In the genomic region with DNA sequence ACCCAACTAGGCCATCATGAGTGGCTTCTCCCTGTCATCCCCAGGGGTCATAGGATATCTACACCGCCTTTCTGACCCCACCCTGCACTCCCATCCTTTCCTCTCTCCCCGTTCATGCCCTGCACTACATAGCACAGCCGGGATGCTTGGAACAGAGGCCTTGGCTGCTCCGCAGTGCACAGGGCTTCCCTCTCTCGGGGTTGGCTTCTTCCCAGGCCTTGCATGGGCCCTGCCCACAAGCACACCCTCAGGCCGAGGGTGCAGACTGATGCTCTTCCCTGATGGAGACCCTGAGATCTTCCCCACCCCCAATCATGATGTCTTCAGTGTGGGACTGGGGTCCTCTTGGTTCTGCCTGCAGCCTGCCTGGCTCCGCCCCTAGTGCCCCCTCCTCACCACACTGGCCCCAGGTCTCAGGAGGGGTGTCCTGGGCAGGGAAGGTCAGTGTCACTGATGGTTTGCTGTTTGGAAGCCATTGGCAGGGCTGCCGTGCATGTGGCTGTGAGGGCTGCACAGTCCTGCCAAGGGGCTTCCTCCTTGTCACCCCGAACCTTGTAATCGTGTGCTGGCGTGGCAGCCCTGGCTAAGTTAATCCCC, we compare ENCODE assay signal across 1 cellular context.
A peak's percentile ranks its signal among the peaks of the same experiment; 100 is the strongest.
TF ChIP-seq lines count a peak whose summit lies in the region.

No MANE protein-coding gene starts in this region.

TF ChIP-seq in HEK293, 187 proteins besides CTCF, POLR2A, EP300 and RAD21:
- TF ChIP-seq ZNF585B (tag by site-specific recombination; IDR thresholded peaks at IDR 0.05) = no peak
- TF ChIP-seq, protein P1, sequence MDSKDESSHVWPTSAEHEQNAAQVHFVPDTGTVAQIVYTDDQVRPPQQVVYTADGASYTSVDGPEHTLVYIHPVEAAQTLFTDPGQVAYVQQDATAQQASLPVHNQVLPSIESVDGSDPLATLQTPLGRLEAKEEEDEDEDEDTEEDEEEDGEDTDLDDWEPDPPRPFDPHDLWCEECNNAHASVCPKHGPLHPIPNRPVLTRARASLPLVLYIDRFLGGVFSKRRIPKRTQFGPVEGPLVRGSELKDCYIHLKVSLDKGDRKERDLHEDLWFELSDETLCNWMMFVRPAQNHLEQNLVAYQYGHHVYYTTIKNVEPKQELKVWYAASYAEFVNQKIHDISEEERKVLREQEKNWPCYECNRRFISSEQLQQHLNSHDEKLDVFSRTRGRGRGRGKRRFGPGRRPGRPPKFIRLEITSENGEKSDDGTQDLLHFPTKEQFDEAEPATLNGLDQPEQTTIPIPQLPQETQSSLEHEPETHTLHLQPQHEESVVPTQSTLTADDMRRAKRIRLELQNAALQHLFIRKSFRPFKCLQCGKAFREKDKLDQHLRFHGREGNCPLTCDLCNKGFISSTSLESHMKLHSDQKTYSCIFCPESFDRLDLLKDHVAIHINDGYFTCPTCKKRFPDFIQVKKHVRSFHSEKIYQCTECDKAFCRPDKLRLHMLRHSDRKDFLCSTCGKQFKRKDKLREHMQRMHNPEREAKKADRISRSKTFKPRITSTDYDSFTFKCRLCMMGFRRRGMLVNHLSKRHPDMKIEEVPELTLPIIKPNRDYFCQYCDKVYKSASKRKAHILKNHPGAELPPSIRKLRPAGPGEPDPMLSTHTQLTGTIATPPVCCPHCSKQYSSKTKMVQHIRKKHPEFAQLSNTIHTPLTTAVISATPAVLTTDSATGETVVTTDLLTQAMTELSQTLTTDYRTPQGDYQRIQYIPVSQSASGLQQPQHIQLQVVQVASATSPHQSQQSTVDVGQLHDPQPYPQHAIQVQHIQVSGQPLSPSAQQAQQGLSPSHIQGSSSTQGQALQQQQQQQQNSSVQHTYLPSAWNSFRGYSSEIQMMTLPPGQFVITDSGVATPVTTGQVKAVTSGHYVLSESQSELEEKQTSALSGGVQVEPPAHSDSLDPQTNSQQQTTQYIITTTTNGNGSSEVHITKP (tag by site-specific recombination; IDR thresholded peaks at IDR 0.05) = peak; percentile 57
